In the genomic region with DNA sequence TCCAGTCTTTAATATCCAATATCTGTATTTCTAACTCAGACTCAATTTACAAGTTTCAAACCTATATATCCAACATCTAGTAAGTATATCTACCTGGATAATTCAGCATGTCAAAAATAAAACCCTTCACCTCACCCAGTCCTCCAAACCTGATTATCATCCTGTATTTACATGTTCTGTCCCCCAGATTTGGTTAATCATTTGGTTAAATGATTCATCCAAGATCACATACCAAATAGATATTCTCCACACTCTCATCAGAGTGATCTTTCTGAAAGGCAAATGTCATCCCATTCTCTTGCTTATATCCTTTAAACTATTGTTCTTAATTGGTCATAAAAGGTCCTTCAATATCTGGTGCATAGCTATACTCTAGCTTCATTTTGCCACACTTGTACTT, we compare ENCODE assay signal across 28 cellular contexts.
"Had no signal": no experiment of that assay in that cellular context is flagged by ENCODE, and none has a peak within 500 bp of the region (broad histone marks: within the 10 kb centered on the region; RNA-seq: fewer than 3 reads in every experiment).

No MANE protein-coding gene starts in this region.

- H3K9me3 ChIP-seq: esophagus squamous epithelium, gastroesophageal sphincter, heart left ventricle, left lung, lower lobe of right lung, mucosa of descending colon had no signal

- DNase-seq: dermis blood vessel endothelial cell; dorsolateral prefrontal cortex; effector CD4-positive, alpha-beta T cell; effector memory CD4-positive, alpha-beta T cell; erythroblast; esophagus squamous epithelium; foreskin fibroblast; heart left ventricle; hypothalamus; kidney; kidney glomerular epithelial cell; left cardiac atrium; left lung; left ventricle myocardium superior; lower lobe of right lung; mesenchymal stem cell; mucosa of descending colon; naive B cell; naive thymus-derived CD8-positive, alpha-beta T cell had no signal

- H3K36me3 ChIP-seq: esophagus squamous epithelium, gastroesophageal sphincter, heart left ventricle, left lung, lower lobe of right lung had no signal

- H3K4me3 ChIP-seq: coronary artery, dorsolateral prefrontal cortex, esophagus squamous epithelium, gastroesophageal sphincter, heart left ventricle, hepatocyte, left lung, lower lobe of right lung, mucosa of descending colon had no signal

- H3K27me3 ChIP-seq: esophagus squamous epithelium, gastroesophageal sphincter, heart left ventricle, hepatocyte, left lung had no signal

- H3K4me2 ChIP-seq: hepatocyte had no signal

- H3K4me1 ChIP-seq: esophagus squamous epithelium, left lung, lower lobe of right lung had no signal

- H3K27ac ChIP-seq: coronary artery, dorsolateral prefrontal cortex, epithelial cell of prostate, esophagus squamous epithelium, gastroesophageal sphincter, heart left ventricle, hepatocyte, left lung, lower lobe of right lung had no signal

- FAIRE-seq: colon, endothelial cell of umbilical vein, frontal cortex, islet of Langerhans, kidney had no signal

- ATAC-seq: esophagus mucosa; gastroesophageal sphincter; heart left ventricle; left cardiac atrium; left lung; left ventricle myocardium superior; lower lobe of right lung; mucosa of descending colon; naive thymus-derived CD8-positive, alpha-beta T cell had no signal
